In genomic region chr20:47453167-47453782, GRCh38 we compare ENCODE assay signal across 8 cellular contexts. TPM values are rescaled to one million over a fixed set of nuclear protein-coding genes. Genes with fewer than 3 reads are reported as not detected.
DNase-seq lines count a peak whose midpoint lies in the region; ATAC-seq lines count a peak whose summit lies in the region.

No MANE protein-coding gene starts in this region.

- no peaks in the 10 kb centered on the region for H3K36me3 ChIP-seq in SJSA1

- no peak overlapping the region for H3K27ac ChIP-seq in SJSA1

- peak; percentile 51 for DNase-seq in activated naive CD4-positive, alpha-beta T cell treated with Interleukin-2 at 50 U/mL for 16 hours
- DNase-seq in activated naive CD4-positive, alpha-beta T cell (lab: John Stamatoyannopoulos, UW) = no peak
- DNase-seq in SJSA1 (ENCODE audit: low read depth in 1 of 2, low spot score in 2 of 2) (peak; percentile 68 to 81), HuH-7.5 (ENCODE audit: low spot score) (no peak), Kasumi-1 (lab: John Stamatoyannopoulos, UW) (no peak)
- peak; percentile 57 to 77 for DNase-seq in stimulated activated naive CD8-positive, alpha-beta T cell treated with anti-CD3 and anti-CD28 coated beads, Interleukin-15, amount 100 ng/mL, for 72 hours

- no peaks in the 10 kb centered on the region for H3K27me3 ChIP-seq in SJSA1 (replicated peaks)

- no peak overlapping the region for H3K4me3 ChIP-seq in SJSA1

- H3K27me3 Mint-ChIP-seq in stimulated activated naive CD8-positive, alpha-beta T cell treated with anti-CD3 and anti-CD28 coated beads, Interleukin-15, amount 100 ng/mL, for 72 hours = no peaks in the 10 kb centered on the region

- H3K9me3 ChIP-seq in SJSA1 (replicated peaks) = peaks cover 9% of the 10 kb centered on the region

- H3K4me1 ChIP-seq in SJSA1 (replicated peaks) = peaks cover 13% of the 10 kb centered on the region

- H3K9me3 Mint-ChIP-seq in stimulated activated naive CD8-positive, alpha-beta T cell treated with anti-CD3 and anti-CD28 coated beads, Interleukin-15, amount 100 ng/mL, for 72 hours = peaks cover 0 to 6% of the 10 kb centered on the region in 2 donors

- ATAC-seq in HG02981 (IDR thresholded peaks at IDR 0.05; ENCODE audit: unreplicated experiment) = peak; percentile 87
- peak; percentile 33 for ATAC-seq in esophagus mucosa
- peak; percentile 89 for ATAC-seq in stimulated activated naive CD8-positive, alpha-beta T cell treated with anti-CD3 and anti-CD28 coated beads, Interleukin-15, amount 100 ng/mL, for 72 hours

- H3K27ac Mint-ChIP-seq in stimulated activated naive CD8-positive, alpha-beta T cell treated with anti-CD3 and anti-CD28 coated beads, Interleukin-15, amount 100 ng/mL, for 72 hours = peak overlapping the region; percentile 15 to 86

- peak overlapping the region; percentile 7 to 34 for H3K4me3 Mint-ChIP-seq in stimulated activated naive CD8-positive, alpha-beta T cell treated with anti-CD3 and anti-CD28 coated beads, Interleukin-15, amount 100 ng/mL, for 72 hours

- peaks cover 58% of the 10 kb centered on the region for H3K4me1 Mint-ChIP-seq in stimulated activated naive CD8-positive, alpha-beta T cell treated with anti-CD3 and anti-CD28 coated beads, Interleukin-15, amount 100 ng/mL, for 72 hours

RNA-seq across cellular contexts. Expression of gene NCOA3, which starts 48.4 kb away (rescaled TPM):
- total RNA-seq in SJSA1 (2014; rRNA removed; shearing (Covaris generic)) = 11.5 and 20.4 TPM in 2 replicates
- 29.1 TPM for total RNA-seq in esophagus mucosa

Comparison
In these comparisons a context has a peak if more than half of its experiments do, and no peak if none do; other contexts are left out.
1. DNase-seq: peak in activated naive CD4-positive, alpha-beta T cell treated with Interleukin-2 at 50 U/mL for 16 hours (single experiment), SJSA1 (2 of 2) and stimulated activated naive CD8-positive, alpha-beta T cell treated with anti-CD3 and anti-CD28 coated beads, Interleukin-15, amount 100 ng/mL, for 72 hours (2 of 2); none in activated naive CD4-positive, alpha-beta T cell (0 of 4), HuH-7.5 (single experiment) and Kasumi-1 (0 of 2).
2. ATAC-seq: peak in every context shown above with its lines; median percentile 89 in stimulated activated naive CD8-positive, alpha-beta T cell treated with anti-CD3 and anti-CD28 coated beads, Interleukin-15, amount 100 ng/mL, for 72 hours; 87 in HG02981; 33 in esophagus mucosa.